18 cellular contexts compared by ENCODE assay signal in the genomic region with DNA sequence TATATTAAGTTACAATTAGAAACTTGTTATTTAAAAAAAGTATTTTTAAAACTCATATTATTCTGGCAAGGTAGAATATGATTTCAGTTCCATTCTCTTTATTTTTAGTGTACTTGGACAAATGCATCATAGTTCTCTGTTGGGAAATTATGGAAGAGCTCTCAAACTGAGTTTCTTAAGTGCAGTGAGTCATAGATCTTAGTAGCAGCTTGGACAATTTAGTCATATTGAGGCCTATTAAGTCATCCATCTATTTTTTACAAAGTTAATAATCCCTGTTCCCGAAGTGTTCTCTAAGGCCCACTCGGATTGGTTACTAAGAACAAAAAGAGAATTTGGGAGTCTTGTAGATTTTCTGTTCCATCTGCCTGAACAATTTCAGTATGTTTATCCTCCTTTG.
A peak's percentile ranks its signal among the peaks of the same experiment; 100 is the strongest.
DNase-seq lines count a peak whose midpoint lies in the region; ATAC-seq and TF ChIP-seq lines count a peak whose summit lies in the region.
"Had no signal": no experiment of that assay in that cellular context is flagged by ENCODE, and none has a peak within 500 bp of the region (broad histone marks: within the 10 kb centered on the region; RNA-seq: fewer than 3 reads in every experiment).

No MANE protein-coding gene starts in this region.

- no peak overlapping the region for H2AFZ ChIP-seq in mesenchymal stem cell (ENCODE audit: low read depth, low read length)

- H3K36me3 Mint-ChIP-seq in natural killer cell = no peaks in the 10 kb centered on the region
- H3K36me3 Mint-ChIP-seq: activated naive CD8-positive, alpha-beta T cell treated with anti-CD3 and anti-CD28 coated beads, Interleukin-2, amount 10 ng/mL, durations not matched to agents 7 days and 5 days; naive thymus-derived CD4-positive, alpha-beta T cell had no signal

- peak overlapping the region; percentile 14 for H3K9ac ChIP-seq in mesenchymal stem cell (ENCODE audit: low read length)
- no peak overlapping the region for H3K9ac ChIP-seq in colonic mucosa (ENCODE audit: low read depth in 2 of 2, low read length in 2 of 2)

- H2BK120ac ChIP-seq in mesenchymal stem cell (ENCODE audit: low read depth, low read length) = no peak overlapping the region

- H2BK5ac ChIP-seq in mesenchymal stem cell (ENCODE audit: low read depth, low read length, poor library complexity, severe bottlenecking) = no peak overlapping the region

- H3K18ac ChIP-seq in mesenchymal stem cell (ENCODE audit: low read depth in 1 of 2, low read length in 2 of 2) = no peak overlapping the region

- H3K14ac ChIP-seq in mesenchymal stem cell (ENCODE audit: low read length in 2 of 2) = no peak overlapping the region

- H3K4me2 ChIP-seq in mesenchymal stem cell (ENCODE audit: low read length, poor library complexity, severe bottlenecking) = no peak overlapping the region

- H3K27me3 ChIP-seq in mesenchymal stem cell (ENCODE audit: control insufficient read depth in 1 of 2, insufficient read depth in 1 of 2, low read length in 2 of 2) = no peaks in the 10 kb centered on the region
- no peaks in the 10 kb centered on the region for H3K27me3 ChIP-seq in colonic mucosa
- H3K27me3 ChIP-seq: SJCRH30, upper lobe of right lung had no signal

- no peak overlapping the region for H3K4me3 ChIP-seq in AG09309 (ENCODE audit: control insufficient read depth, low read depth, low read length)
- no peak overlapping the region for H3K4me3 ChIP-seq in mesenchymal stem cell (ENCODE audit: insufficient read depth in 1 of 2, low read depth in 1 of 2, low read length in 2 of 2)
- H3K4me3 ChIP-seq in colonic mucosa = no peak overlapping the region
- H3K4me3 ChIP-seq: SJCRH30, upper lobe of right lung had no signal

- H3K4me1 Mint-ChIP-seq in natural killer cell = no peaks in the 10 kb centered on the region
- H3K4me1 Mint-ChIP-seq: activated naive CD8-positive, alpha-beta T cell treated with anti-CD3 and anti-CD28 coated beads, Interleukin-2, amount 10 ng/mL, durations not matched to agents 7 days and 5 days; naive thymus-derived CD4-positive, alpha-beta T cell had no signal

- no peak overlapping the region for H2BK12ac ChIP-seq in mesenchymal stem cell (ENCODE audit: low read length in 2 of 2)

- peak; percentile 65 for DNase-seq in AG09309 (ENCODE audit: low read depth)
- DNase-seq in M059J (ENCODE audit: low read depth) = peak; percentile 25
- DNase-seq in epithelial cell of prostate (ENCODE audit: low read depth, low spot score) = peak; percentile 55
- peak; percentile 90 for DNase-seq in mesenchymal stem cell
- DNase-seq in colonic mucosa = no peak
- DNase-seq in cerebellar cortex (ENCODE audit: low spot score) = no peak
- DNase-seq in natural killer cell = no peak
- DNase-seq: activated CD4-positive, alpha-beta T cell treated with anti-CD3 and anti-CD28 coated beads for 48 hours; activated naive CD8-positive, alpha-beta T cell treated with anti-CD3 and anti-CD28 coated beads, Interleukin-2, amount 10 ng/mL, durations not matched to agents 7 days and 5 days; Calu3; erythroblast; hypothalamus; naive thymus-derived CD4-positive, alpha-beta T cell; NCI-H1105; SJCRH30; stimulated activated naive CD8-positive, alpha-beta T cell treated with anti-CD3 and anti-CD28 coated beads, Interleukin-15, Interleukin-2, amounts not matched to agents 100 U/mL and 50 U/mL, for 24 hours; upper lobe of right lung had no signal

- H4K8ac ChIP-seq in mesenchymal stem cell (ENCODE audit: low read length) = no peak overlapping the region

- no peak for TF ChIP-seq CTCF in AG09309 (IDR thresholded peaks at IDR 0.05; ENCODE audit: control insufficient read depth, insufficient read depth, low read depth, low read length, missing control alignments)
- no peak for TF ChIP-seq CTCF in colonic mucosa (IDR thresholded peaks at IDR 0.05)
- TF ChIP-seq CTCF in natural killer cell (IDR thresholded peaks at IDR 0.05) = no peak

- no peaks in the 10 kb centered on the region for H3K9me3 Mint-ChIP-seq in natural killer cell
- H3K9me3 Mint-ChIP-seq: activated naive CD8-positive, alpha-beta T cell treated with anti-CD3 and anti-CD28 coated beads, Interleukin-2, amount 10 ng/mL, durations not matched to agents 7 days and 5 days had no signal

- WGBS in mesenchymal stem cell = 0% methylated on average over 1 of the region's 2 CpGs

- no peak overlapping the region for H3K4ac ChIP-seq in mesenchymal stem cell (ENCODE audit: low read depth in 1 of 2, low read length in 2 of 2)

- no peak overlapping the region for H4K91ac ChIP-seq in mesenchymal stem cell (ENCODE audit: low read length)

- H2BK15ac ChIP-seq in mesenchymal stem cell (ENCODE audit: low read depth, poor library complexity, severe bottlenecking) = no peak overlapping the region

- no peaks in the 10 kb centered on the region for H3K79me1 ChIP-seq in mesenchymal stem cell (replicated peaks; ENCODE audit: low read length, poor library complexity, severe bottlenecking)

- H3K27ac ChIP-seq in epithelial cell of prostate (no peak overlapping the region), mesenchymal stem cell (ENCODE audit: low read length, poor library complexity, severe bottlenecking) (no peak overlapping the region), colonic mucosa (no peak overlapping the region)
- H3K27ac ChIP-seq: SJCRH30, upper lobe of right lung had no signal

- H2AK5ac ChIP-seq in mesenchymal stem cell (ENCODE audit: low read length, severe bottlenecking) = no peak overlapping the region

- intact Hi-C loops in colonic mucosa (cut with DNase I) (no loop called here), natural killer cell (cut with micrococcal nuclease) (no loop called here)

- no peak overlapping the region for H3K27ac Mint-ChIP-seq in natural killer cell
- H3K27ac Mint-ChIP-seq: activated naive CD8-positive, alpha-beta T cell treated with anti-CD3 and anti-CD28 coated beads, Interleukin-2, amount 10 ng/mL, durations not matched to agents 7 days and 5 days; naive thymus-derived CD4-positive, alpha-beta T cell had no signal

- no peak overlapping the region for H3K4me3 Mint-ChIP-seq in natural killer cell
- H3K4me3 Mint-ChIP-seq: activated naive CD8-positive, alpha-beta T cell treated with anti-CD3 and anti-CD28 coated beads, Interleukin-2, amount 10 ng/mL, durations not matched to agents 7 days and 5 days; naive thymus-derived CD4-positive, alpha-beta T cell had no signal

- ATAC-seq in GM18511 (IDR thresholded peaks at IDR 0.05; ENCODE audit: unreplicated experiment) (no peak), natural killer cell (no peak)
- ATAC-seq: naive thymus-derived CD4-positive, alpha-beta T cell; stimulated activated naive CD8-positive, alpha-beta T cell treated with anti-CD3 and anti-CD28 coated beads, Interleukin-15, Interleukin-2, amounts not matched to agents 100 U/mL and 50 U/mL, for 24 hours; upper lobe of right lung had no signal

- H3K23ac ChIP-seq in mesenchymal stem cell (ENCODE audit: low read length in 2 of 2) = no peak overlapping the region

- H3K36me3 ChIP-seq in mesenchymal stem cell (ENCODE audit: control insufficient read depth in 1 of 2, insufficient read depth in 2 of 2, low read depth in 1 of 2, low read length in 2 of 2) (no peaks in the 10 kb centered on the region), colonic mucosa (no peaks in the 10 kb centered on the region)
- H3K36me3 ChIP-seq: SJCRH30, upper lobe of right lung had no signal

- H3K4me1 ChIP-seq in mesenchymal stem cell (ENCODE audit: control insufficient read depth, insufficient read depth, low read depth, low read length) (no peaks in the 10 kb centered on the region), colonic mucosa (no peaks in the 10 kb centered on the region)
- H3K4me1 ChIP-seq: SJCRH30, upper lobe of right lung had no signal

- H3K9me3 ChIP-seq in mesenchymal stem cell (ENCODE audit: control insufficient read depth, low read length) (no peaks in the 10 kb centered on the region), colonic mucosa (no peaks in the 10 kb centered on the region)
- H3K9me3 ChIP-seq: SJCRH30, upper lobe of right lung had no signal

- H3K27me3 Mint-ChIP-seq in natural killer cell (ENCODE audit: low read depth in 2 of 2) = no peaks in the 10 kb centered on the region
- H3K27me3 Mint-ChIP-seq: activated naive CD8-positive, alpha-beta T cell treated with anti-CD3 and anti-CD28 coated beads, Interleukin-2, amount 10 ng/mL, durations not matched to agents 7 days and 5 days; naive thymus-derived CD4-positive, alpha-beta T cell had no signal

Comparison
In these comparisons a context has a peak if more than half of its experiments do, and no peak if none do; other contexts are left out.
1. DNase-seq: peak in AG09309 (single experiment), M059J (single experiment), epithelial cell of prostate (single experiment) and mesenchymal stem cell (single experiment); none in colonic mucosa (single experiment), cerebellar cortex (single experiment) and natural killer cell (single experiment).